ENCODE assay signal across 24 cellular contexts in the genomic region with DNA sequence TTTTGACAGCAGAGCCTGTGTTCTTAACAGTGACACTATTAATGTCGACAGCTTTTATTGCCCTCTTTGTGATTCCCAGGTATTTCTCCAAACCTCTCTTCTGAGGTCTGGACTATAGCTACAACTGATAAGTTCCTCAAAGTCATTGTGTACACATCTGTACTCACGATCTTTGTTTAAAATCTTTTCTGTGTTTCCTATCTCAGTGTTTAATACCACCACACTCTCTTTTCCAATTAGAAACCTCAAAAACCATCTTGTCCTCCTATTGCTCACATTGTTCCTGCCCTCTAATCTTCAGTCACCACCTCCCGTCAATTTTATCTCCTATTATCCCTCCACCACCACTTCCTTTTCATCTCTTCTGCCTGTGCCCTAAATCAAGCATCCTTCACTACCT.
"Had no signal": no experiment of that assay in that cellular context is flagged by ENCODE, and none has a peak within 500 bp of the region (broad histone marks: within the 10 kb centered on the region; RNA-seq: fewer than 3 reads in every experiment).

No MANE protein-coding gene starts in this region.

- H3K27ac ChIP-seq: RWPE1 had no signal

- DNase-seq: Karpas-422, KG1, MG63, NCI-H1092, NCI-H1105 treated with DMSO at 0.1 percent for 48 hours, NCI-H1417 treated with DMSO at 0.1 percent for 48 hours, NCI-H146, NCI-H1694 treated with DMSO at 0.1 percent for 48 hours, NCI-H1930, NCI-H2081, NCI-H2107, NCI-H226, NCI-H446, NCI-H510A, NCI-H524 treated with DMSO at 0.1 percent for 48 hours, NCI-H69, NCI-H774, SHP77, T-helper 1 cell had no signal

- H3K4me1 Mint-ChIP-seq: IgD-negative memory B cell had no signal

- H3K9me3 Mint-ChIP-seq: IgD-negative memory B cell had no signal

- H3K4me3 ChIP-seq: MG63 had no signal

- H3K36me3 Mint-ChIP-seq: IgD-negative memory B cell had no signal

- H3K9me3 ChIP-seq: MG63 had no signal

- H3K27me3 Mint-ChIP-seq: IgD-negative memory B cell had no signal

- H3K4me3 Mint-ChIP-seq: IgD-negative memory B cell had no signal

- H3K36me3 ChIP-seq: MG63 had no signal

- ATAC-seq: Panc1, PC-3, SK-N-SH treated with all-trans-retinoic acid at 6 μM for 48 hours had no signal

- H3K27me3 ChIP-seq: MG63 had no signal
